18 cellular contexts compared by ENCODE assay signal in genomic region chr7:155702616-155703015, GRCh38. TPM values are rescaled to one million over a fixed set of nuclear protein-coding genes. Genes with fewer than 3 reads are reported as not detected.
DNase-seq lines count a peak whose midpoint lies in the region; ATAC-seq, FAIRE-seq and TF ChIP-seq lines count a peak whose summit lies in the region.
"Had no signal": no experiment of that assay in that cellular context is flagged by ENCODE, and none has a peak within 500 bp of the region (broad histone marks: within the 10 kb centered on the region; RNA-seq: fewer than 3 reads in every experiment).

No MANE protein-coding gene starts in this region.

- H3K4me3 ChIP-seq in HepG2 (replicated peaks in 1 of 3; ENCODE audit: insufficient read depth in 1 of 3, low read depth in 2 of 3, low read length in 3 of 3): no peak overlapping the region
- no peak overlapping the region for H3K4me3 ChIP-seq in right lobe of liver
- no peak overlapping the region for H3K4me3 ChIP-seq in RWPE2 (ENCODE audit: severe bottlenecking)
- H3K4me3 ChIP-seq: BLaER1 had no signal

- no peak for FAIRE-seq in HepG2 (lab: Jason Lieb, UNC)
- FAIRE-seq: GM19239 had no signal

- POLR2A ChIA-PET in HepG2 (lab: Yijun Ruan, JAX): no interaction called here

- peaks cover 13 to 31% of the 10 kb centered on the region in 2 donors for H3K4me1 Mint-ChIP-seq in effector memory CD8-positive, alpha-beta T cell (ENCODE audit: low read depth in 2 of 2)
- peaks cover 30% of the 10 kb centered on the region for H3K4me1 Mint-ChIP-seq in stimulated activated naive CD8-positive, alpha-beta T cell treated with anti-CD3 and anti-CD28 coated beads, Interleukin-15, Interleukin-2, amounts not matched to agents 100 ng/mL and 50 ng/mL, for 24 hours (ENCODE audit: low read depth)

- H3K36me3 ChIP-seq in HepG2 (replicated peaks in 1 of 2; ENCODE audit: control insufficient read depth in 1 of 2, insufficient read depth in 2 of 2, low read length in 2 of 2): peaks cover 20 to 79% of the 10 kb centered on the region in 2 experiments
- H3K36me3 ChIP-seq in right lobe of liver: peaks cover 7 to 48% (median 29%) of the 10 kb centered on the region in 4 donors
- peaks cover 54% of the 10 kb centered on the region for H3K36me3 ChIP-seq in RWPE2 (ENCODE audit: low read depth)

- intact Hi-C loops in HepG2 (cut with micrococcal nuclease; ENCODE audit: unreplicated experiment) (no loop called here), right lobe of liver (cut with DNase I) (no loop called here), left ventricle myocardium superior (cut with micrococcal nuclease) (no loop called here)

- H3K9me3 Mint-ChIP-seq in effector memory CD8-positive, alpha-beta T cell: no peaks in the 10 kb centered on the region
- no peaks in the 10 kb centered on the region for H3K9me3 Mint-ChIP-seq in stimulated activated naive CD8-positive, alpha-beta T cell treated with anti-CD3 and anti-CD28 coated beads, Interleukin-15, Interleukin-2, amounts not matched to agents 100 ng/mL and 50 ng/mL, for 24 hours

- WGBS in HepG2 (ENCODE audit: low lambda C conversion rate): 100% methylated on average over 1 of the region's 1 CpG
- 86% methylated on average over 1 of the region's 1 CpG for WGBS in right lobe of liver (ENCODE audit: insufficient coverage, low coverage, low lambda C conversion rate, missing lambda C conversion rate)

- peak overlapping the region; percentile 14 to 41 for H3K27ac Mint-ChIP-seq in effector memory CD8-positive, alpha-beta T cell
- H3K27ac Mint-ChIP-seq in stimulated activated naive CD8-positive, alpha-beta T cell treated with anti-CD3 and anti-CD28 coated beads, Interleukin-15, Interleukin-2, amounts not matched to agents 100 ng/mL and 50 ng/mL, for 24 hours: peak overlapping the region; percentile 49

- TF ChIP-seq RAD21 in HepG2 (CRISPR knock-in tag; IDR thresholded peaks at IDR 0.05): no peak

- in situ Hi-C loops in HepG2 (cut with HindIII; ENCODE audit: extremely low pct_ligation_motif_present, low pct_unique_long_range_greater_than_20kb): no loop called here

- H3K4me2 ChIP-seq in HepG2 (ENCODE audit: low read depth, low read length): no peak overlapping the region
- H3K4me2 ChIP-seq: BLaER1, KMS-11 had no signal

- no peaks in the 10 kb centered on the region for H3K27me3 ChIP-seq in HepG2 (ENCODE audit: control insufficient read depth in 1 of 2, insufficient read depth in 2 of 2, low read length in 2 of 2)
- no peaks in the 10 kb centered on the region for H3K27me3 ChIP-seq in right lobe of liver
- H3K27me3 ChIP-seq in RWPE2 (ENCODE audit: insufficient read depth, poor library complexity, severe bottlenecking): no peaks in the 10 kb centered on the region
- H3K27me3 ChIP-seq: BLaER1 had no signal

- peaks cover 5% of the 10 kb centered on the region for H4K20me1 ChIP-seq in HepG2 (ENCODE audit: insufficient read depth, low read length)

- no peaks in the 10 kb centered on the region for H3K9me3 ChIP-seq in HepG2 (ENCODE audit: low read length)
- no peaks in the 10 kb centered on the region for H3K9me3 ChIP-seq in right lobe of liver
- no peaks in the 10 kb centered on the region for H3K9me3 ChIP-seq in RWPE2 (ENCODE audit: severe bottlenecking)
- H3K9me3 ChIP-seq: BLaER1 had no signal

- no TSS peak for BruUV-seq in HepG2 (replicated peaks; lab: Mats Ljungman, UMichigan)

- H3K9ac ChIP-seq in HepG2 (ENCODE audit: insufficient read depth, low read depth, low read length): no peak overlapping the region
- H3K9ac ChIP-seq: BLaER1, KMS-11 had no signal

- H3K79me2 ChIP-seq in HepG2 (ENCODE audit: insufficient read depth, low read length): peaks cover 29% of the 10 kb centered on the region

- no peak for ATAC-seq in HepG2
- ATAC-seq in right lobe of liver: no peak
- peak; percentile 99 for ATAC-seq in RWPE2 (ENCODE audit: low read depth)
- no peak for ATAC-seq in effector memory CD8-positive, alpha-beta T cell (replicated peaks)
- no peak for ATAC-seq in left ventricle myocardium superior

- H3K27ac ChIP-seq in HepG2 (ENCODE audit: extremely low read length, insufficient read depth, low read length) (no peak overlapping the region), right lobe of liver (no peak overlapping the region), RWPE2 (ENCODE audit: poor library complexity, severe bottlenecking) (peak overlapping the region; percentile 59)
- H3K27ac ChIP-seq: BLaER1, KMS-11 had no signal

- CTCF ChIA-PET in HepG2 (lab: Yijun Ruan, JAX; ENCODE audit: low intra/inter-chr PET ratio, low total read pairs): no interaction called here

- TF ChIP-seq CTCF in HepG2 (CRISPR knock-in tag; IDR thresholded peaks at IDR 0.05) (no peak), right lobe of liver (IDR thresholded peaks at IDR 0.05) (no peak), RWPE2 (IDR thresholded peaks at IDR 0.05; ENCODE audit: poor library complexity, severe bottlenecking) (no peak)

- H3K4me3 Mint-ChIP-seq in effector memory CD8-positive, alpha-beta T cell: no peak overlapping the region
- no peak overlapping the region for H3K4me3 Mint-ChIP-seq in stimulated activated naive CD8-positive, alpha-beta T cell treated with anti-CD3 and anti-CD28 coated beads, Interleukin-15, Interleukin-2, amounts not matched to agents 100 ng/mL and 50 ng/mL, for 24 hours

- H2AFZ ChIP-seq in HepG2 (ENCODE audit: low read length): no peak overlapping the region

- H3K27me3 Mint-ChIP-seq in effector memory CD8-positive, alpha-beta T cell: no peaks in the 10 kb centered on the region
- H3K27me3 Mint-ChIP-seq in stimulated activated naive CD8-positive, alpha-beta T cell treated with anti-CD3 and anti-CD28 coated beads, Interleukin-15, Interleukin-2, amounts not matched to agents 100 ng/mL and 50 ng/mL, for 24 hours: no peaks in the 10 kb centered on the region

- peaks cover 13% of the 10 kb centered on the region for H3K4me1 ChIP-seq in HepG2 (ENCODE audit: insufficient read depth, low read length)
- no peaks in the 10 kb centered on the region for H3K4me1 ChIP-seq in right lobe of liver
- H3K4me1 ChIP-seq in RWPE2 (ENCODE audit: insufficient read depth, poor library complexity, severe bottlenecking): peaks cover 11% of the 10 kb centered on the region
- H3K4me1 ChIP-seq: BLaER1 had no signal

- TF ChIP-seq POLR2A in HepG2 (IDR thresholded peaks at IDR 0.05; ENCODE audit: insufficient read depth in 1 of 2, low read depth in 2 of 2, low read length in 2 of 2) (no peak), right lobe of liver (IDR thresholded peaks at IDR 0.05) (no peak)

- DNase-seq in HepG2 (ENCODE audit: low spot score) (no peak), right lobe of liver (no peak), RWPE2 (ENCODE audit: low spot score) (no peak), NCI-H2107 (lab: John Stamatoyannopoulos, UW) (no peak), left ventricle myocardium superior (no peak), midbrain (lab: John Stamatoyannopoulos, UW) (no peak)
- DNase-seq in effector memory CD8-positive, alpha-beta T cell: no peak
- DNase-seq: aorta; effector CD4-positive, alpha-beta T cell; EL; kidney glomerular epithelial cell; NCI-H1436; NCI-H446; retina had no signal

- no peak for TF ChIP-seq EP300 in HepG2 (IDR thresholded peaks at IDR 0.05; ENCODE audit: low read depth in 2 of 2, low read length in 2 of 2)
- TF ChIP-seq EP300 in HepG2 (CRISPR knock-in tag; IDR thresholded peaks at IDR 0.05; ENCODE audit: borderline replicate concordance): no peak

- H3K36me3 Mint-ChIP-seq in effector memory CD8-positive, alpha-beta T cell (ENCODE audit: insufficient read depth): peaks cover 73% of the 10 kb centered on the region
- H3K36me3 Mint-ChIP-seq in stimulated activated naive CD8-positive, alpha-beta T cell treated with anti-CD3 and anti-CD28 coated beads, Interleukin-15, Interleukin-2, amounts not matched to agents 100 ng/mL and 50 ng/mL, for 24 hours (ENCODE audit: low read depth): peaks cover 67% of the 10 kb centered on the region

TF ChIP-seq in HepG2, 621 proteins besides CTCF, POLR2A, EP300 and RAD21:
- no peak for TF ChIP-seq POLR2AphosphoS2 (IDR thresholded peaks at IDR 0.05; ENCODE audit: low read depth, low read length)
- peak; percentile 43 for TF ChIP-seq RBM22 (optimal IDR thresholded peaks at IDR 0.05; ENCODE audit: low read length)
TF ChIP-seq in HepG2: peak in this region for 1.

RNA-seq across cellular contexts. Expression of gene RBM33, which starts 58.2 kb away (rescaled TPM):
- total RNA-seq in HepG2 (2016; rRNA removed; fragmentation: Illumina TruSeq; extraction: Trizol): 22.3 and 28.9 TPM in 2 replicates
- 316 and 350 TPM in 2 replicates for total RNA-seq in HepG2 (2016; cell fraction: cytosol; rRNA removed; fragmentation: Illumina TruSeq; extraction: Trizol; ENCODE audit: low read depth)
- total RNA-seq in HepG2 (2016; cell fraction: insoluble cytoplasmic fraction; rRNA removed; fragmentation: Illumina TruSeq; extraction: Trizol): 18.9 and 26.2 TPM in 2 replicates
- 57.6 and 59.9 TPM in 2 replicates for total RNA-seq in HepG2 (2016; cell fraction: membrane; rRNA removed; fragmentation: Illumina TruSeq; extraction: Trizol)
- 50.1 and 55.5 TPM in 2 replicates for total RNA-seq in HepG2 (2016; cell fraction: nucleus; rRNA removed; fragmentation: Illumina TruSeq; extraction: Trizol)
- polyA plus RNA-seq in HepG2 (2011; rRNA removed): 12.4 TPM in 2 replicates
- polyA plus RNA-seq in HepG2 (2011; cell fraction: cytosol; rRNA removed): 5.1 and 5.5 TPM in 2 replicates
- 79.7 and 90.7 TPM in 2 replicates for polyA plus RNA-seq in HepG2 (2011; cell fraction: nucleus; rRNA removed)
- polyA plus RNA-seq in HepG2 (2012): 26.4 and 28.0 TPM in 2 replicates
- 3.1 and 3.3 TPM in 2 replicates for polyA plus RNA-seq in HepG2 (2016; cell fraction: cytosol; fragmentation: Illumina TruSeq; extraction: Trizol; ENCODE audit: low read depth)
- polyA plus RNA-seq in HepG2 (2016; cell fraction: insoluble cytoplasmic fraction; fragmentation: Illumina TruSeq; extraction: Trizol; ENCODE audit: low read depth): 10.1 and 11.9 TPM in 2 replicates
- 4.5 and 4.7 TPM in 2 replicates for polyA plus RNA-seq in HepG2 (2016; cell fraction: membrane; fragmentation: Illumina TruSeq; extraction: Trizol; ENCODE audit: low read depth)
- polyA plus RNA-seq in HepG2 (2016; cell fraction: nucleus; fragmentation: Illumina TruSeq; extraction: Trizol; ENCODE audit: insufficient read depth, low read depth): 38.9 and 41.2 TPM in 2 replicates
- 18.7 and 23.4 TPM in 2 replicates for polyA minus RNA-seq in HepG2 (2011; rRNA and poly(A)+ RNA removed; ENCODE audit: low replicate concordance)
- 21.6 and 23.1 TPM in 2 replicates for polyA minus RNA-seq in HepG2 (2011; cell fraction: cytosol; rRNA and poly(A)+ RNA removed)
- polyA minus RNA-seq in HepG2 (2011; cell fraction: nucleus; rRNA and poly(A)+ RNA removed): 99.0 and 111 TPM in 2 replicates
- 10 to 100 TPM; 24.9 to 55.1 (median 32.0) TPM for total RNA-seq in right lobe of liver
- 37.8 TPM for total RNA-seq in left ventricle myocardium superior
